In the genomic region with DNA sequence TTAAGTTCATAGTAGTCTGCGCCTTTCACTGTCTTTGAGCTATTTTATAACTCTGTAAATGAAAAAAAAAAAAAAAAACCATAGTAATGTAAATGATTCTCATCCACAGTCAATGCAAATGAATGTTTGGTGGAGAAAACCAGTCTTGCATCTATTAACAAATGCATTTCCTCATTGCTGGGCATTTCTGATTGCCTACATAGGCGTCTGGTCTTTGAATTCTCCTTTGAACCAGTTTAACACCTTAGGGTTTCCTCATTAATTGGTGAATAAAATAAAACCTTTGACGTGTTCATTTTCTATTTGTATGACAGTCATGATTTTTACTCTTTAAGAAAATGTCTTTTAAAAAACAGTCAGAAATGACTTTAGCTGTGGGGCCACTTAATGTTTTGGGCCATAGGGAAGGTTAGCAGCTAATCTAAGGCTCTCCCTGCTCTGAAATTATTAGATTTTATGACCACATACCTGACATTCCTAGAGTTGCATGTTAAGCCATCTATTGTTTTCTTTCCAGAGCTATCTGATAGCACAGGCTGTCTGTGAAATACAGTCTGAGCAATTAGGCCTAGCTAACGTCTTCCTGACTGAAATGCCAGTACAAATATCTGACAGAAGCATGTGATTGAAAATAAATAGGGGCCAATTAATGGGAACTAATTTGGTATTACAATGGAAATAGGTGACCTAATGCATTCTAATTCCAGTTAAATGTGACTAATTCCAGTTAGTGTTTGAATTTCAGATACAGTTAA, we compare ENCODE assay signal across 9 cellular contexts.
DNase-seq lines count a peak whose midpoint lies in the region; ATAC-seq and TF ChIP-seq lines count a peak whose summit lies in the region.
"Had no signal": no experiment of that assay in that cellular context is flagged by ENCODE, and none has a peak within 500 bp of the region (broad histone marks: within the 10 kb centered on the region; RNA-seq: fewer than 3 reads in every experiment).

No MANE protein-coding gene starts in this region.

- DNase-seq in HS-27A (ENCODE audit: low read depth): peak; percentile 53
- no peak for DNase-seq in left cardiac atrium
- peak; percentile 19 for DNase-seq in retina
- DNase-seq in dedifferentiated amniotic fluid mesenchymal stem cell (ENCODE audit: extremely low spot score): no peak
- DNase-seq in hepatic stellate cell (ENCODE audit: low spot score): no peak
- DNase-seq in T1000 (lab: John Stamatoyannopoulos, UW): no peak
- no peak for DNase-seq in NOMO-1 treated with dmso at 0.1 percent for 144 hours (lab: John Stamatoyannopoulos, UW; ENCODE audit: unreplicated experiment)
- DNase-seq: immature natural killer cell had no signal

- intact Hi-C loops in left cardiac atrium (cut with DNase I): no loop called here

- ATAC-seq in SK-N-SH treated with all-trans-retinoic acid at 6 μM for 48 hours (peak; percentile 89), left cardiac atrium (peak; percentile 31 to 65)

TF ChIP-seq in SK-N-SH treated with all-trans-retinoic acid at 6 μM for 48 hours, 23 proteins besides CTCF, POLR2A, EP300 and RAD21:
- TF ChIP-seq TCF4 (CRISPR knock-in tag; IDR thresholded peaks at IDR 0.05; ENCODE audit: borderline replicate concordance): no peak; the same call in 1 of the 2 replicates
- no peak for TF ChIP-seq PPARA (CRISPR knock-in tag; IDR thresholded peaks at IDR 0.05; ENCODE audit: borderline replicate concordance)
- no peak for TF ChIP-seq OSR1 (CRISPR knock-in tag; IDR thresholded peaks at IDR 0.05)
- no peak for TF ChIP-seq ZC3H10 (CRISPR knock-in tag; IDR thresholded peaks at IDR 0.05)
- no peak for TF ChIP-seq ZNF70 (CRISPR knock-in tag; IDR thresholded peaks at IDR 0.05)
- no peak for TF ChIP-seq ARNTL (CRISPR knock-in tag; IDR thresholded peaks at IDR 0.05; ENCODE audit: borderline replicate concordance, low read depth)
- TF ChIP-seq BACH2 (CRISPR knock-in tag; IDR thresholded peaks at IDR 0.05; ENCODE audit: borderline replicate concordance): no peak
- TF ChIP-seq, protein P1, sequence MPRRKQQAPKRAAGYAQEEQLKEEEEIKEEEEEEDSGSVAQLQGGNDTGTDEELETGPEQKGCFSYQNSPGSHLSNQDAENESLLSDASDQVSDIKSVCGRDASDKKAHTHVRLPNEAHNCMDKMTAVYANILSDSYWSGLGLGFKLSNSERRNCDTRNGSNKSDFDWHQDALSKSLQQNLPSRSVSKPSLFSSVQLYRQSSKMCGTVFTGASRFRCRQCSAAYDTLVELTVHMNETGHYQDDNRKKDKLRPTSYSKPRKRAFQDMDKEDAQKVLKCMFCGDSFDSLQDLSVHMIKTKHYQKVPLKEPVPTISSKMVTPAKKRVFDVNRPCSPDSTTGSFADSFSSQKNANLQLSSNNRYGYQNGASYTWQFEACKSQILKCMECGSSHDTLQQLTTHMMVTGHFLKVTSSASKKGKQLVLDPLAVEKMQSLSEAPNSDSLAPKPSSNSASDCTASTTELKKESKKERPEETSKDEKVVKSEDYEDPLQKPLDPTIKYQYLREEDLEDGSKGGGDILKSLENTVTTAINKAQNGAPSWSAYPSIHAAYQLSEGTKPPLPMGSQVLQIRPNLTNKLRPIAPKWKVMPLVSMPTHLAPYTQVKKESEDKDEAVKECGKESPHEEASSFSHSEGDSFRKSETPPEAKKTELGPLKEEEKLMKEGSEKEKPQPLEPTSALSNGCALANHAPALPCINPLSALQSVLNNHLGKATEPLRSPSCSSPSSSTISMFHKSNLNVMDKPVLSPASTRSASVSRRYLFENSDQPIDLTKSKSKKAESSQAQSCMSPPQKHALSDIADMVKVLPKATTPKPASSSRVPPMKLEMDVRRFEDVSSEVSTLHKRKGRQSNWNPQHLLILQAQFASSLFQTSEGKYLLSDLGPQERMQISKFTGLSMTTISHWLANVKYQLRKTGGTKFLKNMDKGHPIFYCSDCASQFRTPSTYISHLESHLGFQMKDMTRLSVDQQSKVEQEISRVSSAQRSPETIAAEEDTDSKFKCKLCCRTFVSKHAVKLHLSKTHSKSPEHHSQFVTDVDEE (CRISPR knock-in tag; IDR thresholded peaks at IDR 0.05): peak; percentile 56; the same call in 1 of the 2 replicates
- TF ChIP-seq ZFP30 (CRISPR knock-in tag; IDR thresholded peaks at IDR 0.05): no peak
- TF ChIP-seq RARB (CRISPR knock-in tag; IDR thresholded peaks at IDR 0.05): no peak
- TF ChIP-seq, protein P2, sequence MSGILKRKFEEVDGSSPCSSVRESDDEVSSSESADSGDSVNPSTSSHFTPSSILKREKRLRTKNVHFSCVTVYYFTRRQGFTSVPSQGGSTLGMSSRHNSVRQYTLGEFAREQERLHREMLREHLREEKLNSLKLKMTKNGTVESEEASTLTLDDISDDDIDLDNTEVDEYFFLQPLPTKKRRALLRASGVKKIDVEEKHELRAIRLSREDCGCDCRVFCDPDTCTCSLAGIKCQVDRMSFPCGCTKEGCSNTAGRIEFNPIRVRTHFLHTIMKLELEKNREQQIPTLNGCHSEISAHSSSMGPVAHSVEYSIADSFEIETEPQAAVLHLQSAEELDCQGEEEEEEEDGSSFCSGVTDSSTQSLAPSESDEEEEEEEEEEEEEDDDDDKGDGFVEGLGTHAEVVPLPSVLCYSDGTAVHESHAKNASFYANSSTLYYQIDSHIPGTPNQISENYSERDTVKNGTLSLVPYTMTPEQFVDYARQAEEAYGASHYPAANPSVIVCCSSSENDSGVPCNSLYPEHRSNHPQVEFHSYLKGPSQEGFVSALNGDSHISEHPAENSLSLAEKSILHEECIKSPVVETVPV (CRISPR knock-in tag; IDR thresholded peaks at IDR 0.05): 0 out of 2 replicates have a peak, but pooled peaks have one; percentile 77
- no peak for TF ChIP-seq ZNF565 (CRISPR knock-in tag; conservative IDR thresholded peaks at IDR 0.05; ENCODE audit: low read depth)
- TF ChIP-seq GLIS3 (CRISPR knock-in tag; IDR thresholded peaks at IDR 0.05): no peak
- no peak for TF ChIP-seq ZNF8 (CRISPR knock-in tag; IDR thresholded peaks at IDR 0.05)
- peak; percentile 88; the same call in 1 of the 2 replicates for TF ChIP-seq SNAI2 (CRISPR knock-in tag; IDR thresholded peaks at IDR 0.05)
- TF ChIP-seq ZFP3 (CRISPR knock-in tag; IDR thresholded peaks at IDR 0.05): 0 out of 2 replicates have a peak, but pooled peaks have one; percentile 51
- TF ChIP-seq ESRRG (CRISPR knock-in tag; IDR thresholded peaks at IDR 0.05): no peak
- TF ChIP-seq ISL1 (CRISPR knock-in tag; IDR thresholded peaks at IDR 0.05): peak; percentile 96
- TF ChIP-seq CSDC2 (CRISPR knock-in tag; IDR thresholded peaks at IDR 0.05): no peak
- TF ChIP-seq, protein P3, sequence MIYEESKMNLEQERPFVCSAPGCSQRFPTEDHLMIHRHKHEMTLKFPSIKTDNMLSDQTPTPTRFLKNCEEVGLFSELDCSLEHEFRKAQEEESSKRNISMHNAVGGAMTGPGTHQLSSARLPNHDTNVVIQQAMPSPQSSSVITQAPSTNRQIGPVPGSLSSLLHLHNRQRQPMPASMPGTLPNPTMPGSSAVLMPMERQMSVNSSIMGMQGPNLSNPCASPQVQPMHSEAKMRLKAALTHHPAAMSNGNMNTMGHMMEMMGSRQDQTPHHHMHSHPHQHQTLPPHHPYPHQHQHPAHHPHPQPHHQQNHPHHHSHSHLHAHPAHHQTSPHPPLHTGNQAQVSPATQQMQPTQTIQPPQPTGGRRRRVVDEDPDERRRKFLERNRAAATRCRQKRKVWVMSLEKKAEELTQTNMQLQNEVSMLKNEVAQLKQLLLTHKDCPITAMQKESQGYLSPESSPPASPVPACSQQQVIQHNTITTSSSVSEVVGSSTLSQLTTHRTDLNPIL (CRISPR knock-in tag; IDR thresholded peaks at IDR 0.05; ENCODE audit: low read depth): peak; percentile 82
- TF ChIP-seq, protein P4, sequence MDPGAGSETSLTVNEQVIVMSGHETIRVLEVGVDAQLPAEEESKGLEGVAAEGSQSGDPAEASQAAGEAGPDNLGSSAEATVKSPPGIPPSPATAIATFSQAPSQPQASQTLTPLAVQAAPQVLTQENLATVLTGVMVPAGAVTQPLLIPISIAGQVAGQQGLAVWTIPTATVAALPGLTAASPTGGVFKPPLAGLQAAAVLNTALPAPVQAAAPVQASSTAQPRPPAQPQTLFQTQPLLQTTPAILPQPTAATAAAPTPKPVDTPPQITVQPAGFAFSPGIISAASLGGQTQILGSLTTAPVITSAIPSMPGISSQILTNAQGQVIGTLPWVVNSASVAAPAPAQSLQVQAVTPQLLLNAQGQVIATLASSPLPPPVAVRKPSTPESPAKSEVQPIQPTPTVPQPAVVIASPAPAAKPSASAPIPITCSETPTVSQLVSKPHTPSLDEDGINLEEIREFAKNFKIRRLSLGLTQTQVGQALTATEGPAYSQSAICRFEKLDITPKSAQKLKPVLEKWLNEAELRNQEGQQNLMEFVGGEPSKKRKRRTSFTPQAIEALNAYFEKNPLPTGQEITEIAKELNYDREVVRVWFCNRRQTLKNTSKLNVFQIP (CRISPR knock-in tag; IDR thresholded peaks at IDR 0.05; ENCODE audit: borderline replicate concordance, low read depth): peak; percentile 88; the same call in 1 of the 2 replicates
- TF ChIP-seq TOX (CRISPR knock-in tag; IDR thresholded peaks at IDR 0.05; ENCODE audit: borderline replicate concordance): no peak
- TF ChIP-seq, protein P5, sequence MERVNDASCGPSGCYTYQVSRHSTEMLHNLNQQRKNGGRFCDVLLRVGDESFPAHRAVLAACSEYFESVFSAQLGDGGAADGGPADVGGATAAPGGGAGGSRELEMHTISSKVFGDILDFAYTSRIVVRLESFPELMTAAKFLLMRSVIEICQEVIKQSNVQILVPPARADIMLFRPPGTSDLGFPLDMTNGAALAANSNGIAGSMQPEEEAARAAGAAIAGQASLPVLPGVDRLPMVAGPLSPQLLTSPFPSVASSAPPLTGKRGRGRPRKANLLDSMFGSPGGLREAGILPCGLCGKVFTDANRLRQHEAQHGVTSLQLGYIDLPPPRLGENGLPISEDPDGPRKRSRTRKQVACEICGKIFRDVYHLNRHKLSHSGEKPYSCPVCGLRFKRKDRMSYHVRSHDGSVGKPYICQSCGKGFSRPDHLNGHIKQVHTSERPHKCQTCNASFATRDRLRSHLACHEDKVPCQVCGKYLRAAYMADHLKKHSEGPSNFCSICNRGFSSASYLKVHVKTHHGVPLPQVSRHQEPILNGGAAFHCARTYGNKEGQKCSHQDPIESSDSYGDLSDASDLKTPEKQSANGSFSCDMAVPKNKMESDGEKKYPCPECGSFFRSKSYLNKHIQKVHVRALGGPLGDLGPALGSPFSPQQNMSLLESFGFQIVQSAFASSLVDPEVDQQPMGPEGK (CRISPR knock-in tag; IDR thresholded peaks at IDR 0.05; ENCODE audit: borderline replicate concordance): no peak
TF ChIP-seq in SK-N-SH treated with all-trans-retinoic acid at 6 μM for 48 hours: peak in this region for 7.

Comparison
In these comparisons a context has a peak if more than half of its experiments do, and no peak if none do; other contexts are left out.
1. DNase-seq: peak in HS-27A (single experiment) and retina (single experiment); none in left cardiac atrium (single experiment), dedifferentiated amniotic fluid mesenchymal stem cell (single experiment), hepatic stellate cell (single experiment), T1000 (single experiment) and NOMO-1 treated with dmso at 0.1 percent for 144 hours (single experiment).